Comparison of ENCODE assay signal across 20 cellular contexts in genomic region chr10:77840636-77841035, GRCh38.
DNase-seq lines count a peak whose midpoint lies in the region; ATAC-seq and TF ChIP-seq lines count a peak whose summit lies in the region.
"Had no signal": no experiment of that assay in that cellular context is flagged by ENCODE, and none has a peak within 500 bp of the region (broad histone marks: within the 10 kb centered on the region; RNA-seq: fewer than 3 reads in every experiment).

No MANE protein-coding gene starts in this region.

- H3K4ac ChIP-seq in neuronal stem cell (ENCODE audit: low read length): no peak overlapping the region

- H2BK5ac ChIP-seq in neuronal stem cell (ENCODE audit: low read length): no peak overlapping the region

- peak overlapping the region; percentile 27 for H3K27ac Mint-ChIP-seq in MCF 10A (ENCODE audit: low read depth, unreplicated experiment)
- H3K27ac Mint-ChIP-seq: HFFc6 had no signal

- H4K91ac ChIP-seq in neuronal stem cell (ENCODE audit: low read depth, low read length, poor library complexity): no peak overlapping the region

- H3K36me3 ChIP-seq in mammary epithelial cell (ENCODE audit: insufficient read depth, low read length) (peaks cover 27% of the 10 kb centered on the region), neuronal stem cell (replicated peaks in 1 of 2; ENCODE audit: control insufficient read depth in 2 of 2, insufficient read depth in 2 of 2, low read length in 2 of 2) (peaks cover 19 to 85% of the 10 kb centered on the region in 2 donors), mucosa of descending colon (ENCODE audit: low read depth) (no peaks in the 10 kb centered on the region), lower lobe of right lung (peaks cover 61% of the 10 kb centered on the region)

- no peaks in the 10 kb centered on the region for H4K20me1 ChIP-seq in mammary epithelial cell (ENCODE audit: insufficient read depth, low read length)

- peaks cover 3% of the 10 kb centered on the region for H3K79me1 ChIP-seq in neuronal stem cell (ENCODE audit: low read depth, low read length)

- POLR2A ChIA-PET in MCF 10A (lab: Yijun Ruan, JAX): interaction anchor here (0.6 to 1.4 kb wide), 3 partner anchors 13 to 59 kb away, joined by 3 read pairs; no protein-coding TSS in a partner anchor

- H3K79me2 ChIP-seq in mammary epithelial cell (ENCODE audit: insufficient read depth, low read length): peaks cover 32% of the 10 kb centered on the region

- ATAC-seq in mucosa of descending colon (no peak), lower lobe of right lung (no peak)
- ATAC-seq: A549, HCT116 had no signal

- H4K8ac ChIP-seq in neuronal stem cell (ENCODE audit: low read depth, low read length): no peak overlapping the region

- H3K4me2 ChIP-seq in mammary epithelial cell (ENCODE audit: insufficient read depth, low read depth, low read length) (no peak overlapping the region), neuronal stem cell (ENCODE audit: insufficient read depth, low read length, poor library complexity, severe bottlenecking) (no peak overlapping the region)
- H3K4me2 ChIP-seq: A549 had no signal

- 96% methylated on average over 8 of the region's 8 CpGs for WGBS in mammary epithelial cell (ENCODE audit: low coverage, missing lambda C conversion rate)
- WGBS in neuronal stem cell (ENCODE audit: extremely low coverage in 2 of 2, insufficient read length in 2 of 2, insufficient replicate concordance in 1 of 2), 2 donors: no CpG with 5 or more reads among the region's 8 CpGs

- H3K27ac ChIP-seq in mammary epithelial cell (ENCODE audit: insufficient read depth, low read depth, low read length) (no peak overlapping the region), neuronal stem cell (replicated peaks; ENCODE audit: low read length) (no peak overlapping the region), lower lobe of right lung (no peak overlapping the region)
- H3K27ac ChIP-seq: 22Rv1, A549, C4-2B, HL-60 had no signal

- no peak for TF ChIP-seq CTCF in MCF 10A (IDR thresholded peaks at IDR 0.05; ENCODE audit: unreplicated experiment)
- no peak for TF ChIP-seq CTCF in mammary epithelial cell (conservative IDR thresholded peaks at IDR 0.05 in 1 of 2, IDR thresholded peaks at IDR 0.05 in 1 of 2; ENCODE audit: extremely low read depth in 1 of 2, insufficient read depth in 1 of 2, low read depth in 1 of 2, low read length in 2 of 2)
- TF ChIP-seq CTCF in choroid plexus epithelial cell (conservative IDR thresholded peaks at IDR 0.05; ENCODE audit: low read depth, low read length): no peak
- TF ChIP-seq CTCF in mucosa of descending colon (IDR thresholded peaks at IDR 0.05): no peak
- no peak for TF ChIP-seq CTCF in GM20000 (IDR thresholded peaks at IDR 0.05; ENCODE audit: extremely low read depth, missing control alignments)
- TF ChIP-seq CTCF in lower lobe of right lung (IDR thresholded peaks at IDR 0.05): no peak

- no peak overlapping the region for H3K23ac ChIP-seq in neuronal stem cell (ENCODE audit: low read depth, low read length, poor library complexity)

- H3K4me3 Mint-ChIP-seq in MCF 10A (ENCODE audit: unreplicated experiment): no peak overlapping the region
- H3K4me3 Mint-ChIP-seq: CD4-positive, alpha-beta memory T cell; HFFc6 had no signal

- H3K27me3 ChIP-seq in mammary epithelial cell (ENCODE audit: insufficient read depth, low read length): no peaks in the 10 kb centered on the region
- H3K27me3 ChIP-seq in neuronal stem cell (ENCODE audit: control insufficient read depth in 3 of 3, insufficient read depth in 3 of 3, low read depth in 1 of 3, low read length in 3 of 3): no peaks in the 10 kb centered on the region
- no peaks in the 10 kb centered on the region for H3K27me3 ChIP-seq in lower lobe of right lung (ENCODE audit: low read depth)

- H3K4me1 ChIP-seq in mammary epithelial cell (ENCODE audit: insufficient read depth, low read length) (peaks cover 22% of the 10 kb centered on the region), neuronal stem cell (ENCODE audit: control insufficient read depth in 2 of 2, insufficient read depth in 1 of 2, low read depth in 1 of 2, low read length in 2 of 2) (peaks cover 14 to 15% of the 10 kb centered on the region in 2 donors), mucosa of descending colon (ENCODE audit: low read depth) (peaks cover 16% of the 10 kb centered on the region), lower lobe of right lung (peaks cover 18% of the 10 kb centered on the region)

- DNase-seq in MCF 10A (ENCODE audit: unreplicated experiment) (no peak), mammary epithelial cell (no peak), choroid plexus epithelial cell (ENCODE audit: low read depth) (peak; percentile 41), neuronal stem cell (ENCODE audit: low spot score) (no peak), mucosa of descending colon (no peak), GM20000 (ENCODE audit: low spot score) (no peak), lower lobe of right lung (no peak)
- DNase-seq: AML-193; Calu3; CD4-positive, alpha-beta memory T cell; DMS79 treated with DMSO at 0.1 percent for 48 hours; GF-D8; GOT3; H7; HFFc6 had no signal

- no peaks in the 10 kb centered on the region for H3K9me3 Mint-ChIP-seq in MCF 10A (ENCODE audit: unreplicated experiment)
- H3K9me3 Mint-ChIP-seq: CD4-positive, alpha-beta memory T cell; HFFc6 had no signal

- H2BK12ac ChIP-seq in neuronal stem cell (ENCODE audit: low read length): no peak overlapping the region

- H2AK5ac ChIP-seq in neuronal stem cell (ENCODE audit: low read depth, low read length): no peak overlapping the region

- BruUV-seq in MCF 10A (replicated peaks; lab: Mats Ljungman, UMichigan) (no TSS peak), mammary epithelial cell (replicated peaks; lab: Mats Ljungman, UMichigan) (no TSS peak)

- H3K9ac ChIP-seq in mammary epithelial cell (ENCODE audit: insufficient read depth, low read length) (no peak overlapping the region), neuronal stem cell (ENCODE audit: low read depth, low read length, poor library complexity) (peak overlapping the region; percentile 47)

- CTCF ChIA-PET in MCF 10A (lab: Yijun Ruan, JAX) (interaction anchor here (1.1 kb wide), 1 partner anchor 667 kb away, joined by 4 read pairs; no protein-coding TSS in a partner anchor), mammary epithelial cell (lab: Charles Lee; ENCODE audit: low non-redundant PET) (no interaction called here)

- intact Hi-C loops in MCF 10A (cut with micrococcal nuclease): loop anchor here (10.0 kb wide), 1 partner anchor 126 kb away; no protein-coding TSS in a partner anchor
- intact Hi-C loops in mammary epithelial cell (cut with micrococcal nuclease): loop anchor here (10.0 kb wide), 1 partner anchor 676 kb away; no protein-coding TSS in a partner anchor
- intact Hi-C loops in mucosa of descending colon (cut with DNase I, micrococcal nuclease): loop anchor here in 1 of 2 donors (10.0 kb wide), 1 partner anchor 134 kb away; no protein-coding TSS in a partner anchor
- intact Hi-C loops in lower lobe of right lung (cut with DNase I): no loop called here

- H3K4me1 Mint-ChIP-seq in MCF 10A (ENCODE audit: insufficient read depth, unreplicated experiment): peaks cover 21% of the 10 kb centered on the region

- H3K36me3 Mint-ChIP-seq in MCF 10A (ENCODE audit: insufficient read depth, unreplicated experiment): peaks cover 99% of the 10 kb centered on the region
- H3K36me3 Mint-ChIP-seq: CD4-positive, alpha-beta memory T cell had no signal

- no peak overlapping the region for H3K4me3 ChIP-seq in mammary epithelial cell (replicated peaks in 1 of 3; ENCODE audit: insufficient read depth in 1 of 3, low read depth in 2 of 3, low read length in 3 of 3)
- no peak overlapping the region for H3K4me3 ChIP-seq in choroid plexus epithelial cell (ENCODE audit: low read depth, low read length)
- H3K4me3 ChIP-seq in neuronal stem cell (ENCODE audit: low read length in 2 of 2): no peak overlapping the region
- no peak overlapping the region for H3K4me3 ChIP-seq in mucosa of descending colon
- H3K4me3 ChIP-seq in lower lobe of right lung: no peak overlapping the region
- H3K4me3 ChIP-seq: A549 had no signal

- H3K14ac ChIP-seq in neuronal stem cell (ENCODE audit: low read length): no peak overlapping the region

- H3K9me3 ChIP-seq in mammary epithelial cell (replicated peaks; ENCODE audit: insufficient read depth, low read length): no peaks in the 10 kb centered on the region
- no peaks in the 10 kb centered on the region for H3K9me3 ChIP-seq in neuronal stem cell (replicated peaks in 1 of 2; ENCODE audit: control insufficient read depth in 2 of 2, insufficient read depth in 1 of 2, low read depth in 1 of 2, low read length in 2 of 2)
- no peaks in the 10 kb centered on the region for H3K9me3 ChIP-seq in mucosa of descending colon
- H3K9me3 ChIP-seq in lower lobe of right lung: no peaks in the 10 kb centered on the region
- H3K9me3 ChIP-seq: A549 had no signal

- H2AFZ ChIP-seq in mammary epithelial cell (ENCODE audit: low read depth, low read length) (no peak overlapping the region), neuronal stem cell (ENCODE audit: low read length) (no peak overlapping the region)

- H3K27me3 Mint-ChIP-seq in MCF 10A (ENCODE audit: insufficient read depth, unreplicated experiment): no peaks in the 10 kb centered on the region
- H3K27me3 Mint-ChIP-seq: CD4-positive, alpha-beta memory T cell had no signal

- in situ Hi-C loops in mammary epithelial cell (cut with MboI; ENCODE audit: low sequenced_read_pairs in 2 of 2): loop anchor here (10.0 to 25.0 kb wide), 2 partner anchors 164 to 172 kb away; no protein-coding TSS in a partner anchor

- H3K18ac ChIP-seq in neuronal stem cell (ENCODE audit: low read length): no peak overlapping the region

- no peak overlapping the region for H2BK15ac ChIP-seq in neuronal stem cell (ENCODE audit: low read length)

- no peak overlapping the region for H2BK120ac ChIP-seq in neuronal stem cell (ENCODE audit: low read depth, low read length)

- dilution Hi-C loops in mammary epithelial cell (cut with HindIII; ENCODE audit: low sequenced_read_pairs): no loop called here
